35 cellular contexts compared by ENCODE assay signal in the genomic region with DNA sequence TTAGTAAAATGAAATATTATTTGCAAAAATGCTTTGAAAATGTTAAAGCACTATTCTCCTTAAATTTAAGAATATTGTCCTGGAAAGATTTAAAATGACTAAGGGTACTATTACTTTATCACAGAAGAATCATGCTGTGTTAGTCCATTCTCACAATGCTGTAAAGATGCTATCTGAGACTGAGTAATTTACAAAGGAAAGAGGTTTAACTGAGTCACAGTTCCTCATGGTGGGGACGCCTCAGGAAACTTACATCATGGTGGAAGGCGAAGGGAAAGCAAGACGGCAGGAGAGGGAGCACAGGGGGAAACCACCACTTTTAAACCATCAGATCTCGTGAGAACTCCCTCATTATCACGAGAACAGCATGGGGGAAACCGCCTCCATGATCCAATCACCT.
"Had no signal": no experiment of that assay in that cellular context is flagged by ENCODE, and none has a peak within 500 bp of the region (broad histone marks: within the 10 kb centered on the region; RNA-seq: fewer than 3 reads in every experiment).

No MANE protein-coding gene starts in this region.

- H3K4me1 Mint-ChIP-seq: activated B cell treated with CpG ODN at 0.5 μM for 24 hours; activated CD4-positive, alpha-beta T cell treated with anti-CD3 and anti-CD28 coated beads, Interleukin-2, amount 10 ng/mL, durations not matched to agents 24 days and 14 days; activated naive CD8-positive, alpha-beta T cell treated with anti-CD3 and anti-CD28 coated beads for 36 hours; activated T-helper 17 cell treated with anti-CD3 and anti-CD28 coated beads, Interleukin-2, amount 50 U/mL, for 72 hours had no signal

- H3K27ac ChIP-seq: adrenal gland, body of pancreas, brain microvascular endothelial cell, breast epithelium, VCaP had no signal

- DNase-seq: activated B cell treated with CpG ODN at 0.5 μM for 24 hours; activated CD4-positive, alpha-beta memory T cell treated with anti-CD3 and anti-CD28 coated beads for 36 hours; activated CD4-positive, alpha-beta T cell treated with anti-CD3 and anti-CD28 coated beads for 4 hours; activated CD4-positive, alpha-beta T cell treated with anti-CD3 and anti-CD28 coated beads, Interleukin-2, amount 10 ng/mL, durations not matched to agents 24 days and 14 days; activated CD4-positive, alpha-beta T cell treated with anti-CD3 and anti-CD28 coated beads, Interleukin-2, amount 50 U/mL, for 1 hour; activated CD4-positive, alpha-beta T cell treated with anti-CD3 and anti-CD28 coated beads, Interleukin-2, amount 50 U/mL, for 4 hours; activated CD4-positive, CD25-positive, alpha-beta regulatory T cell treated with anti-CD3 and anti-CD28 coated beads, Interleukin-2, amount 50 U/mL, for 72 hours; activated CD8-positive, alpha-beta memory T cell treated with anti-CD3 and anti-CD28 coated beads, Interleukin-2, amount 50 U/mL, for 4 hours; activated CD8-positive, alpha-beta T cell treated with anti-CD3 and anti-CD28 coated beads for 36 hours; activated effector memory CD4-positive, alpha-beta T cell treated with anti-CD3 and anti-CD28 coated beads, Interleukin-2, amount 50 U/mL, for 16 hours; activated gamma-delta T cell treated with Interleukin-2 at 50 U/mL for 16 hours; activated naive CD4-positive, alpha-beta T cell; activated naive CD4-positive, alpha-beta T cell treated with anti-CD3 and anti-CD28 coated beads for 36 hours; activated naive CD4-positive, alpha-beta T cell treated with anti-CD3 and anti-CD28 coated beads, Interleukin-2, amount 50 U/mL, for 16 hours; activated naive CD8-positive, alpha-beta T cell treated with anti-CD3 and anti-CD28 coated beads for 36 hours; activated T-cell treated with anti-CD3 and anti-CD28 coated beads for 4 hours; activated T-cell treated with anti-CD3 and anti-CD28 coated beads, Interleukin-2, amount 50 U/mL, for 1 hour; activated T-cell treated with anti-CD3 and anti-CD28 coated beads, Interleukin-2, amount 50 U/mL, for 4 hours; activated T-cell treated with anti-CD3 and anti-CD28 coated beads, Interleukin-2, amount 50 U/mL, for 72 hours; adrenal gland; amniotic stem cell; aorta; body of pancreas; brain microvascular endothelial cell; central memory CD4-positive, alpha-beta T cell; T-helper 1 cell; T-helper 2 cell; T-helper 9 cell had no signal

- H3K27ac Mint-ChIP-seq: activated B cell treated with CpG ODN at 0.5 μM for 24 hours; activated CD4-positive, alpha-beta memory T cell treated with anti-CD3 and anti-CD28 coated beads for 36 hours; activated CD4-positive, alpha-beta T cell treated with anti-CD3 and anti-CD28 coated beads, Interleukin-2, amount 10 ng/mL, durations not matched to agents 24 days and 14 days; activated CD8-positive, alpha-beta T cell treated with anti-CD3 and anti-CD28 coated beads for 36 hours; activated naive CD4-positive, alpha-beta T cell treated with anti-CD3 and anti-CD28 coated beads for 36 hours; activated naive CD4-positive, alpha-beta T cell treated with anti-CD3 and anti-CD28 coated beads, Interleukin-2, amount 50 U/mL, for 72 hours; activated naive CD8-positive, alpha-beta T cell treated with anti-CD3 and anti-CD28 coated beads for 36 hours; activated T-cell treated with anti-CD3 and anti-CD28 coated beads, Interleukin-2, amount 50 U/mL, for 72 hours; activated T-helper 1 cell treated with anti-CD3 and anti-CD28 coated beads, Interleukin-12 subunit alpha, Interleukin-12 subunit beta, Interleukin-2, Interleukin-4 antibody, amounts not matched to agents 30 ng/mL and 10 ng/mL and 1 ng/mL, durations not matched to agents 14 hours and 24 hours and 36 hours; activated T-helper 17 cell treated with anti-CD3 and anti-CD28 coated beads, Interleukin-2, amount 50 U/mL, for 72 hours; T-helper 1 cell treated with Interleukin-12 subunit alpha and Interleukin-12 subunit beta and Interleukin-4 antibody, amounts not matched to agents 30 μg/mL and 1 μg/mL, for 36 hours; T-helper 2 cell treated with Interferon-gamma antibody and Interleukin-4, amounts not matched to agents 5 μg/mL and 100 μg/mL, for 36 hours had no signal

- ATAC-seq: activated CD8-positive, alpha-beta T cell treated with anti-CD3 and anti-CD28 coated beads for 36 hours; activated naive CD4-positive, alpha-beta T cell treated with anti-CD3 and anti-CD28 coated beads, Interleukin-2, amount 50 U/mL, for 72 hours; activated T-cell treated with anti-CD3 and anti-CD28 coated beads, Interleukin-2, amount 50 U/mL, for 4 hours; activated T-cell treated with anti-CD3 and anti-CD28 coated beads, Interleukin-2, amount 50 U/mL, for 72 hours; activated T-helper 17 cell treated with anti-CD3 and anti-CD28 coated beads, Interleukin-2, amount 50 U/mL, for 72 hours; body of pancreas had no signal

- H3K27me3 ChIP-seq: adrenal gland, body of pancreas, brain microvascular endothelial cell, breast epithelium had no signal

- H3K27me3 Mint-ChIP-seq: activated B cell treated with CpG ODN at 0.5 μM for 24 hours; activated CD4-positive, alpha-beta memory T cell treated with anti-CD3 and anti-CD28 coated beads for 36 hours; activated CD4-positive, alpha-beta T cell treated with anti-CD3 and anti-CD28 coated beads, Interleukin-2, amount 10 ng/mL, durations not matched to agents 24 days and 14 days; activated CD8-positive, alpha-beta T cell treated with anti-CD3 and anti-CD28 coated beads for 36 hours; activated naive CD8-positive, alpha-beta T cell treated with anti-CD3 and anti-CD28 coated beads for 36 hours; activated T-helper 17 cell treated with anti-CD3 and anti-CD28 coated beads, Interleukin-2, amount 50 U/mL, for 72 hours had no signal

- H3K4me3 Mint-ChIP-seq: activated B cell treated with CpG ODN at 0.5 μM for 24 hours; activated CD4-positive, alpha-beta memory T cell treated with anti-CD3 and anti-CD28 coated beads for 36 hours; activated CD4-positive, alpha-beta T cell treated with anti-CD3 and anti-CD28 coated beads, Interleukin-2, amount 10 ng/mL, durations not matched to agents 24 days and 14 days; activated CD8-positive, alpha-beta T cell treated with anti-CD3 and anti-CD28 coated beads for 36 hours; activated naive CD4-positive, alpha-beta T cell treated with anti-CD3 and anti-CD28 coated beads for 36 hours; activated naive CD8-positive, alpha-beta T cell treated with anti-CD3 and anti-CD28 coated beads for 36 hours; activated T-cell treated with anti-CD3 and anti-CD28 coated beads, Interleukin-2, amount 50 U/mL, for 4 hours; activated T-cell treated with anti-CD3 and anti-CD28 coated beads, Interleukin-2, amount 50 U/mL, for 72 hours; activated T-helper 1 cell treated with anti-CD3 and anti-CD28 coated beads, Interleukin-12 subunit alpha, Interleukin-12 subunit beta, Interleukin-2, Interleukin-4 antibody, amounts not matched to agents 30 ng/mL and 10 ng/mL and 1 ng/mL, durations not matched to agents 14 hours and 24 hours and 36 hours; activated T-helper 17 cell treated with anti-CD3 and anti-CD28 coated beads, Interleukin-2, amount 50 U/mL, for 72 hours; T-helper 1 cell treated with Interleukin-12 subunit alpha and Interleukin-12 subunit beta and Interleukin-4 antibody, amounts not matched to agents 30 μg/mL and 1 μg/mL, for 36 hours; T-helper 2 cell treated with Interferon-gamma antibody and Interleukin-4, amounts not matched to agents 5 μg/mL and 100 μg/mL, for 36 hours had no signal

- H3K9me3 Mint-ChIP-seq: activated B cell treated with CpG ODN at 0.5 μM for 24 hours; activated naive CD4-positive, alpha-beta T cell treated with anti-CD3 and anti-CD28 coated beads for 36 hours had no signal

- H3K4me3 ChIP-seq: adrenal gland, body of pancreas, breast epithelium had no signal

- H3K4me1 ChIP-seq: adrenal gland, body of pancreas, breast epithelium had no signal

- H3K9me3 ChIP-seq: adrenal gland, body of pancreas, breast epithelium had no signal

- H3K36me3 ChIP-seq: adrenal gland, brain microvascular endothelial cell, breast epithelium had no signal
